ENCODE assay signal across 15 cellular contexts in the genomic region with DNA sequence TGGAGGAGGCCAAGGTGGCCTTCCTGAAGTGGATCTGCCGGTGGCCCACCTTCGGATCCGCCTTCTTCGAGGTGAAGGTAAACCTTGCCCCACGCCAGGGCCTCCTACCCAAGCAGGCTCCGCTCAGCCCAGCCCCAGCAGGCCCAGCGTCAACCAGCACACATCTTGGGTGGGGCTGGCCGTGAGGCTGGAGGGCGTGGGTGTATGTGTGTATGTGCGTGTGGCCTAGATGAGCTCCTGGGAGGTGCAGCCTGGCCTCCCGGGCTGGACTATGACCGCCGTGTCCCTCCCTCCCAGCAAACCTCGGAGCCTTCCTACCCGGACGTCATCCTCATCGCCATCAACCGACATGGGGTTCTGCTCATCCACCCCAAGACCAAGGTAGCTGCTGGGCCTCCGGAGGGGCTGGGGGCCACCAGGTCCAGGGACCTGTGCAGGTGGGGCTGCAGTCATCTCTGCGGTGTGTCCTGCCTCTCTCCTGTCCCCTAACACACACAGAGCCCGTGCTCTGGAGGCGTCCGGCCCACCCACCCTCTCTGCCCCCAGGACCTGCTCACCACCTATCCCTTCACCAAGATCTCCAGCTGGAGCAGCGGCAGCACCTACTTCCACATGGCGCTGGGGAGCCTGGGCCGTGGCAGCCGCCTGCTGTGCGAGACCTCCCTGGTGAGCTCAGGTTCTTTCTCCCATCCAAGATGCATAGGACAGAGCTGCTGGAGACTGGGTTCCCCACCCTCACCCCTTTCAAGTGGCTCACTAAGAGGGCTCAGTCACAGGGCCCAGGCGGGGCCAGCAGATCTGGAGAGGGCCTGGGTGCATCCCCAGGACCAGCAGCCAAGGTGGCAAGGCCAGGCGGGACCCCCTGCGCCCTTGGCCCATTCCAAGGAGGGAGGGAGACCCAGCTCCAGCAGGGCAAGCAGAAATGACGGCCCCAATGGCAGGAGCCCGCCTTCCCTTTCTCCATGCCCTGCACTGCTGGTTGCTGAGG. TPM values are rescaled to one million over a fixed set of nuclear protein-coding genes. Genes with fewer than 3 reads are reported as not detected.
DNase-seq lines count a peak whose midpoint lies in the region; ATAC-seq and TF ChIP-seq lines count a peak whose summit lies in the region.
"Had no signal": no experiment of that assay in that cellular context is flagged by ENCODE, and none has a peak within 500 bp of the region (broad histone marks: within the 10 kb centered on the region; RNA-seq: fewer than 3 reads in every experiment).

No MANE protein-coding gene starts in this region.

- H3K36me3 Mint-ChIP-seq in activated CD4-positive, alpha-beta T cell treated with anti-CD3 and anti-CD28 coated beads for 36 hours (ENCODE audit: low read depth), result peaks cover 2% of the 10 kb centered on the region
- H3K36me3 Mint-ChIP-seq in activated CD4-positive, alpha-beta T cell treated with anti-CD3 and anti-CD28 coated beads, Interleukin-2, amount 10 ng/mL, durations not matched to agents 24 days and 14 days (ENCODE audit: low read depth), result peaks cover 1% of the 10 kb centered on the region
- no peaks in the 10 kb centered on the region for H3K36me3 Mint-ChIP-seq in T-helper 17 cell (ENCODE audit: low read depth)

- TF ChIP-seq EP300 in stomach (IDR thresholded peaks at IDR 0.05), result no peak

- no peak for TF ChIP-seq POLR2A in stomach (IDR thresholded peaks at IDR 0.05)

- H3K4me3 ChIP-seq in lower lobe of right lung, result no peak overlapping the region
- H3K4me3 ChIP-seq in stomach, result no peak overlapping the region
- H3K4me3 ChIP-seq: dorsolateral prefrontal cortex, GM12878 had no signal

- peaks cover 64% of the 10 kb centered on the region for H3K4me1 Mint-ChIP-seq in activated CD4-positive, alpha-beta T cell treated with anti-CD3 and anti-CD28 coated beads for 36 hours
- H3K4me1 Mint-ChIP-seq in activated CD4-positive, alpha-beta T cell treated with anti-CD3 and anti-CD28 coated beads, Interleukin-2, amount 10 ng/mL, durations not matched to agents 24 days and 14 days, result peaks cover 25% of the 10 kb centered on the region
- peaks cover 23% of the 10 kb centered on the region for H3K4me1 Mint-ChIP-seq in T-helper 17 cell

- H3K27ac ChIP-seq in lower lobe of right lung (peak overlapping the region; percentile 83), stomach (peak overlapping the region in 4 of 5 donors; percentile 71 to 90 (median 82))
- H3K27ac ChIP-seq: 22Rv1 had no signal

- no peaks in the 10 kb centered on the region for H3K9me3 ChIP-seq in T-helper 17 cell (ENCODE audit: control insufficient read depth, low read length, poor library complexity, severe bottlenecking)
- no peaks in the 10 kb centered on the region for H3K9me3 ChIP-seq in lower lobe of right lung
- H3K9me3 ChIP-seq in stomach, result no peaks in the 10 kb centered on the region

- peak overlapping the region; percentile 69 for H3K27ac Mint-ChIP-seq in activated CD4-positive, alpha-beta T cell treated with anti-CD3 and anti-CD28 coated beads for 36 hours
- H3K27ac Mint-ChIP-seq in activated CD4-positive, alpha-beta T cell treated with anti-CD3 and anti-CD28 coated beads, Interleukin-2, amount 10 ng/mL, durations not matched to agents 24 days and 14 days, result no peak overlapping the region
- peak overlapping the region; percentile 45 for H3K27ac Mint-ChIP-seq in T-helper 17 cell

- no peaks in the 10 kb centered on the region for H3K27me3 ChIP-seq in lower lobe of right lung (ENCODE audit: low read depth)
- H3K27me3 ChIP-seq in stomach, result no peaks in the 10 kb centered on the region
- H3K27me3 ChIP-seq: dorsolateral prefrontal cortex had no signal

- no peak for DNase-seq in activated CD4-positive, alpha-beta T cell treated with anti-CD3 and anti-CD28 coated beads for 36 hours
- no peak for DNase-seq in activated CD4-positive, alpha-beta T cell treated with anti-CD3 and anti-CD28 coated beads, Interleukin-2, amount 10 ng/mL, durations not matched to agents 24 days and 14 days
- no peak for DNase-seq in T-helper 17 cell
- DNase-seq in lower lobe of right lung, result no peak
- DNase-seq in stomach, result no peak
- DNase-seq in NCI-H226, result no peak
- DNase-seq in dedifferentiated amniotic fluid mesenchymal stem cell (ENCODE audit: extremely low spot score), result no peak
- DNase-seq: DMS153, dorsolateral prefrontal cortex, NCI-H1436 had no signal

- no peak for TF ChIP-seq CTCF in lower lobe of right lung (IDR thresholded peaks at IDR 0.05)
- no peak for TF ChIP-seq CTCF in stomach (IDR thresholded peaks at IDR 0.05)

- POLR2A ChIA-PET in activated CD4-positive, alpha-beta T cell treated with anti-CD3 and anti-CD28 coated beads for 36 hours (lab: Charles Lee), result no interaction called here

- H3K4me1 ChIP-seq in lower lobe of right lung, result peaks cover 69% of the 10 kb centered on the region
- H3K4me1 ChIP-seq in stomach, result peaks cover 18 to 66% (median 48%) of the 10 kb centered on the region in 4 donors

- H3K36me3 ChIP-seq in lower lobe of right lung (peaks cover 12% of the 10 kb centered on the region), stomach (peaks cover 0 to 31% (median 10%) of the 10 kb centered on the region in 4 donors)

- H3K4me3 Mint-ChIP-seq in activated CD4-positive, alpha-beta T cell treated with anti-CD3 and anti-CD28 coated beads for 36 hours, result no peak overlapping the region
- no peak overlapping the region for H3K4me3 Mint-ChIP-seq in activated CD4-positive, alpha-beta T cell treated with anti-CD3 and anti-CD28 coated beads, Interleukin-2, amount 10 ng/mL, durations not matched to agents 24 days and 14 days
- H3K4me3 Mint-ChIP-seq in T-helper 17 cell, result no peak overlapping the region

- H3K9me3 Mint-ChIP-seq in activated CD4-positive, alpha-beta T cell treated with anti-CD3 and anti-CD28 coated beads for 36 hours (ENCODE audit: low read depth), result no peaks in the 10 kb centered on the region
- H3K9me3 Mint-ChIP-seq in activated CD4-positive, alpha-beta T cell treated with anti-CD3 and anti-CD28 coated beads, Interleukin-2, amount 10 ng/mL, durations not matched to agents 24 days and 14 days, result no peaks in the 10 kb centered on the region

- intact Hi-C loops in activated CD4-positive, alpha-beta T cell treated with anti-CD3 and anti-CD28 coated beads for 36 hours (cut with DNase I, micrococcal nuclease), result no loop called here
- intact Hi-C loops in activated CD4-positive, alpha-beta T cell treated with anti-CD3 and anti-CD28 coated beads, Interleukin-2, amount 10 ng/mL, durations not matched to agents 24 days and 14 days (cut with micrococcal nuclease), result no loop called here
- intact Hi-C loops in lower lobe of right lung (cut with DNase I) (no loop called here), stomach (cut with DNase I; ENCODE audit: low total_unique reads) (no loop called here)

- 79 to 88% (median 83%) methylated on average over 21 to 33 of the region's 33 CpGs for WGBS in stomach, 5 donors

- H3K27me3 Mint-ChIP-seq in activated CD4-positive, alpha-beta T cell treated with anti-CD3 and anti-CD28 coated beads for 36 hours, result no peaks in the 10 kb centered on the region
- no peaks in the 10 kb centered on the region for H3K27me3 Mint-ChIP-seq in activated CD4-positive, alpha-beta T cell treated with anti-CD3 and anti-CD28 coated beads, Interleukin-2, amount 10 ng/mL, durations not matched to agents 24 days and 14 days
- H3K27me3 Mint-ChIP-seq in T-helper 17 cell, result no peaks in the 10 kb centered on the region

- ATAC-seq in activated CD4-positive, alpha-beta T cell treated with anti-CD3 and anti-CD28 coated beads for 36 hours, result no peak
- ATAC-seq in T-helper 17 cell (no peak), lower lobe of right lung (no peak), GM19397 (IDR thresholded peaks at IDR 0.05; ENCODE audit: unreplicated experiment) (no peak)
- ATAC-seq: GM12878 had no signal

- CTCF ChIA-PET in activated CD4-positive, alpha-beta T cell treated with anti-CD3 and anti-CD28 coated beads for 36 hours (lab: Charles Lee), result interaction anchor here (0.6 to 1.0 kb wide), 3 partner anchors 12 to 253 kb away, joined by 3 to 4 read pairs (median 3); no protein-coding TSS in a partner anchor

RNA-seq across cellular contexts. Expression of gene GPR17, which starts 9.4 kb away (rescaled TPM):
- not detected for total RNA-seq in activated CD4-positive, alpha-beta T cell treated with anti-CD3 and anti-CD28 coated beads for 36 hours
- total RNA-seq in activated CD4-positive, alpha-beta T cell treated with anti-CD3 and anti-CD28 coated beads, Interleukin-2, amount 10 ng/mL, durations not matched to agents 24 days and 14 days, result not detected in 2 replicates
- not detected for total RNA-seq in T-helper 17 cell
- total RNA-seq in lower lobe of right lung, result 0.18 TPM
- not detected for total RNA-seq in stomach
- polyA plus RNA-seq in stomach, result under 1 TPM; 0.19 to 0.61 (median 0.25) TPM
- total RNA-seq: GM12878, lung microvascular endothelial cell, pulmonary artery endothelial cell had no signal
- polyA plus RNA-seq: GM12878 had no signal

RNA-seq across cellular contexts. Expression of gene LIMS2, which starts 38.8 kb away (rescaled TPM):
- total RNA-seq in activated CD4-positive, alpha-beta T cell treated with anti-CD3 and anti-CD28 coated beads for 36 hours, result 10 to 100 TPM; 16.4 to 19.3 TPM
- 7.2 and 8.4 TPM in 2 replicates for total RNA-seq in activated CD4-positive, alpha-beta T cell treated with anti-CD3 and anti-CD28 coated beads, Interleukin-2, amount 10 ng/mL, durations not matched to agents 24 days and 14 days
- total RNA-seq in T-helper 17 cell, result 1 to 10 TPM; 2.9 to 7.7 TPM
- 148 TPM for total RNA-seq in lower lobe of right lung
- 10 to 100 TPM; 30.3 to 90.4 (median 52.5) TPM for total RNA-seq in stomach
- 10 to 100 TPM; 33.0 to 94.1 (median 66.6) TPM for polyA plus RNA-seq in stomach
